In the genomic region with DNA sequence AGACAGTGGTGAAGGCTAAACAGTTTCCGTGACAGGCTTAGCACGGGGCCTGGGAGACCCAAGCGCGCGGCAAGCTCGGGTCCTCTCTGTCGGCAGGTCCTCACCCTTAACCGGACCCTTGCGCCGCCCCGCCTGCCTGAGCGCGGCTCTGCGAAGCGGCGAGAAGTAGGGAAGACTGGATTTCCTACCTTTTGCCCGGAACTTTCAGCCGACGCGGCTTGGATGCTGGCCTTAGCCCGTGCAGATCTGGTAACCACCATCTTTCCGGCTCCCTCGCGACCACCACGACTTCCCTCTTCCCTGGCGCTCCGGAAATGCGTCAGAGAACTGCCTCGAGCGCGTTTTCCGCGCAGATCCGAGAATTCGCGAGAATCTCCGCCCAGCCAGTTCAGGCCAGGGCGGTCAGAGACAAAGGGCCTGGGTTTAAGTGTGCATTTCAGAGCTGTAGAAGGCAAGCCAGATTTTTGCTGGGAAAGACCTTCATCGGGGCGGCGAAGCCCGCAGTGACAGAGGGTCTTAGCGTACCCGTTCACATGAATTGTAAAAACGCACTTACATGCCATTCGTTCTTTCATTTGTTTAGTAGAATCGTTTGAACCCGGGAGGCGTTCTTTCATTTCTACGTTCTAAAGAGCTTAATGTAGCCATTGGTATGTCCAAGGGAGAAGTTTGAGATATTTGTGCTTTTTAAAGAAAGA, we compare ENCODE assay signal across 1 cellular context.
TF ChIP-seq lines count a peak whose summit lies in the region.

A gene with protein sequence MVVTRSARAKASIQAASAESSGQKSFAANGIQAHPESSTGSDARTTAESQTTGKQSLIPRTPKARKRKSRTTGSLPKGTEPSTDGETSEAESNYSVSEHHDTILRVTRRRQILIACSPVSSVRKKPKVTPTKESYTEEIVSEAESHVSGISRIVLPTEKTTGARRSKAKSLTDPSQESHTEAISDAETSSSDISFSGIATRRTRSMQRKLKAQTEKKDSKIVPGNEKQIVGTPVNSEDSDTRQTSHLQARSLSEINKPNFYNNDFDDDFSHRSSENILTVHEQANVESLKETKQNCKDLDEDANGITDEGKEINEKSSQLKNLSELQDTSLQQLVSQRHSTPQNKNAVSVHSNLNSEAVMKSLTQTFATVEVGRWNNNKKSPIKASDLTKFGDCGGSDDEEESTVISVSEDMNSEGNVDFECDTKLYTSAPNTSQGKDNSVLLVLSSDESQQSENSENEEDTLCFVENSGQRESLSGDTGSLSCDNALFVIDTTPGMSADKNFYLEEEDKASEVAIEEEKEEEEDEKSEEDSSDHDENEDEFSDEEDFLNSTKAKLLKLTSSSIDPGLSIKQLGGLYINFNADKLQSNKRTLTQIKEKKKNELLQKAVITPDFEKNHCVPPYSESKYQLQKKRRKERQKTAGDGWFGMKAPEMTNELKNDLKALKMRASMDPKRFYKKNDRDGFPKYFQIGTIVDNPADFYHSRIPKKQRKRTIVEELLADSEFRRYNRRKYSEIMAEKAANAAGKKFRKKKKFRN (minus strand): TSS at position 318 of the 698 bp plus-strand sequence. CDS start 58 bp downstream, at position 260.

TF ChIP-seq in HepG2, 621 proteins besides CTCF, POLR2A, EP300 and RAD21 (continued from another document and continues in another):
- TF ChIP-seq, protein P1, sequence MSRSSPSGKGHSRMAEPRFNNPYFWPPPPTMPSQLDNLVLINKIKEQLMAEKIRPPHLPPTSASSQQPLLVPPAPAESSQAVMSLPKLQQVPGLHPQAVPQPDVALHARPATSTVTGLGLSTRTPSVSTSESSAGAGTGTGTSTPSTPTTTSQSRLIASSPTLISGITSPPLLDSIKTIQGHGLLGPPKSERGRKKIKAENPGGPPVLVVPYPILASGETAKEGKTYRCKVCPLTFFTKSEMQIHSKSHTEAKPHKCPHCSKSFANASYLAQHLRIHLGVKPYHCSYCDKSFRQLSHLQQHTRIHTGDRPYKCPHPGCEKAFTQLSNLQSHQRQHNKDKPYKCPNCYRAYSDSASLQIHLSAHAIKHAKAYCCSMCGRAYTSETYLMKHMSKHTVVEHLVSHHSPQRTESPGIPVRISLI (CRISPR knock-in tag; IDR thresholded peaks at IDR 0.05; ENCODE audit: borderline replicate concordance) = no peak
- TF ChIP-seq ZNF501 (CRISPR knock-in tag; IDR thresholded peaks at IDR 0.05) (peak; percentile 96), ZNF878 (CRISPR knock-in tag; IDR thresholded peaks at IDR 0.05) (0 out of 2 replicates have a peak, but pooled peaks have one; percentile 57), CBFB (CRISPR knock-in tag; IDR thresholded peaks at IDR 0.05) (peak; percentile 71), ZNF670 (CRISPR knock-in tag; IDR thresholded peaks at IDR 0.05; ENCODE audit: borderline replicate concordance) (no peak), JUN (CRISPR knock-in tag; IDR thresholded peaks at IDR 0.05) (no peak), U2AF2 (IDR thresholded peaks at IDR 0.05; ENCODE audit: low read depth, low read length) (no peak), ZNF33A (CRISPR knock-in tag; IDR thresholded peaks at IDR 0.05; ENCODE audit: borderline replicate concordance) (no peak), ZNF549 (CRISPR knock-in tag; IDR thresholded peaks at IDR 0.05) (no peak), ZNF569 (CRISPR knock-in tag; IDR thresholded peaks at IDR 0.05; ENCODE audit: borderline replicate concordance) (no peak; the same call in 1 of the 2 replicates), NPAS2 (CRISPR knock-in tag; IDR thresholded peaks at IDR 0.05; ENCODE audit: borderline replicate concordance) (no peak), ATRX (CRISPR knock-in tag; IDR thresholded peaks at IDR 0.05; ENCODE audit: borderline replicate concordance) (no peak), PRPF4 (IDR thresholded peaks at IDR 0.05; ENCODE audit: low read depth, low read length, poor library complexity, severe bottlenecking) (no peak), CHCHD3 (CRISPR knock-in tag; IDR thresholded peaks at IDR 0.05) (peak; percentile 57; the same call in 1 of the 2 replicates), MTF1 (CRISPR knock-in tag; IDR thresholded peaks at IDR 0.05) (no peak; the same call in 1 of the 2 replicates), ZNF253 (CRISPR knock-in tag; IDR thresholded peaks at IDR 0.05; ENCODE audit: borderline replicate concordance) (peak; percentile 20; the same call in 1 of the 2 replicates), CEBPB (IDR thresholded peaks at IDR 0.05; ENCODE audit: borderline replicate concordance, low read depth, low read length) (no peak), GABPB1 (CRISPR knock-in tag; IDR thresholded peaks at IDR 0.05) (peak; percentile 99), ZFP82 (CRISPR knock-in tag; IDR thresholded peaks at IDR 0.05; ENCODE audit: borderline replicate concordance) (no peak), ZNF101 (CRISPR knock-in tag; IDR thresholded peaks at IDR 0.05; ENCODE audit: borderline replicate concordance, low read depth) (no peak), MEIS1 (CRISPR knock-in tag; IDR thresholded peaks at IDR 0.05; ENCODE audit: borderline replicate concordance) (peak; percentile 45; the same call in 1 of the 2 replicates), POLR2G (IDR thresholded peaks at IDR 0.05; ENCODE audit: low read depth, low read length) (peak; percentile 99), ZNF547 (CRISPR knock-in tag; IDR thresholded peaks at IDR 0.05) (peak; percentile 72; the same call in 1 of the 2 replicates), ZNF737 (CRISPR knock-in tag; IDR thresholded peaks at IDR 0.05; ENCODE audit: borderline replicate concordance) (no peak), ZNF709 (CRISPR knock-in tag; IDR thresholded peaks at IDR 0.05) (peak; percentile 90), ZNF530 (CRISPR knock-in tag; IDR thresholded peaks at IDR 0.05; ENCODE audit: low read depth) (no peak), KAT7 (CRISPR knock-in tag; IDR thresholded peaks at IDR 0.05; ENCODE audit: borderline replicate concordance) (peak; percentile 95), ZFP62 (CRISPR knock-in tag; IDR thresholded peaks at IDR 0.05) (no peak), FOXC1 (CRISPR knock-in tag; IDR thresholded peaks at IDR 0.05; ENCODE audit: borderline replicate concordance) (peak; percentile 43; the same call in 1 of the 2 replicates), IRF2 (CRISPR knock-in tag; IDR thresholded peaks at IDR 0.05) (peak; percentile 95), HHEX (CRISPR knock-in tag; IDR thresholded peaks at IDR 0.05) (no peak), NFYC (CRISPR knock-in tag; IDR thresholded peaks at IDR 0.05) (peak; percentile 39; the same call in 1 of the 2 replicates), ZNF232 (CRISPR knock-in tag; IDR thresholded peaks at IDR 0.05; ENCODE audit: borderline replicate concordance) (peak; percentile 69; the same call in 1 of the 2 replicates), SSRP1 (CRISPR knock-in tag; IDR thresholded peaks at IDR 0.05) (no peak), SETDB1 (CRISPR knock-in tag; IDR thresholded peaks at IDR 0.05; ENCODE audit: borderline replicate concordance) (no peak), FOXM1 (CRISPR knock-in tag; IDR thresholded peaks at IDR 0.05) (no peak)
- TF ChIP-seq, protein P2, sequence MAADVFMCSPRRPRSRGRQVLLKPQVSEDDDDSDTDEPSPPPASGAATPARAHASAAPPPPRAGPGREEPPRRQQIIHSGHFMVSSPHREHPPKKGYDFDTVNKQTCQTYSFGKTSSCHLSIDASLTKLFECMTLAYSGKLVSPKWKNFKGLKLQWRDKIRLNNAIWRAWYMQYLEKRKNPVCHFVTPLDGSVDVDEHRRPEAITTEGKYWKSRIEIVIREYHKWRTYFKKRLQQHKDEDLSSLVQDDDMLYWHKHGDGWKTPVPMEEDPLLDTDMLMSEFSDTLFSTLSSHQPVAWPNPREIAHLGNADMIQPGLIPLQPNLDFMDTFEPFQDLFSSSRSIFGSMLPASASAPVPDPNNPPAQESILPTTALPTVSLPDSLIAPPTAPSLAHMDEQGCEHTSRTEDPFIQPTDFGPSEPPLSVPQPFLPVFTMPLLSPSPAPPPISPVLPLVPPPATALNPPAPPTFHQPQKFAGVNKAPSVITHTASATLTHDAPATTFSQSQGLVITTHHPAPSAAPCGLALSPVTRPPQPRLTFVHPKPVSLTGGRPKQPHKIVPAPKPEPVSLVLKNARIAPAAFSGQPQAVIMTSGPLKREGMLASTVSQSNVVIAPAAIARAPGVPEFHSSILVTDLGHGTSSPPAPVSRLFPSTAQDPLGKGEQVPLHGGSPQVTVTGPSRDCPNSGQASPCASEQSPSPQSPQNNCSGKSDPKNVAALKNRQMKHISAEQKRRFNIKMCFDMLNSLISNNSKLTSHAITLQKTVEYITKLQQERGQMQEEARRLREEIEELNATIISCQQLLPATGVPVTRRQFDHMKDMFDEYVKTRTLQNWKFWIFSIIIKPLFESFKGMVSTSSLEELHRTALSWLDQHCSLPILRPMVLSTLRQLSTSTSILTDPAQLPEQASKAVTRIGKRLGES (CRISPR knock-in tag; IDR thresholded peaks at IDR 0.05; ENCODE audit: borderline replicate concordance) = no peak
- TF ChIP-seq, protein P3, sequence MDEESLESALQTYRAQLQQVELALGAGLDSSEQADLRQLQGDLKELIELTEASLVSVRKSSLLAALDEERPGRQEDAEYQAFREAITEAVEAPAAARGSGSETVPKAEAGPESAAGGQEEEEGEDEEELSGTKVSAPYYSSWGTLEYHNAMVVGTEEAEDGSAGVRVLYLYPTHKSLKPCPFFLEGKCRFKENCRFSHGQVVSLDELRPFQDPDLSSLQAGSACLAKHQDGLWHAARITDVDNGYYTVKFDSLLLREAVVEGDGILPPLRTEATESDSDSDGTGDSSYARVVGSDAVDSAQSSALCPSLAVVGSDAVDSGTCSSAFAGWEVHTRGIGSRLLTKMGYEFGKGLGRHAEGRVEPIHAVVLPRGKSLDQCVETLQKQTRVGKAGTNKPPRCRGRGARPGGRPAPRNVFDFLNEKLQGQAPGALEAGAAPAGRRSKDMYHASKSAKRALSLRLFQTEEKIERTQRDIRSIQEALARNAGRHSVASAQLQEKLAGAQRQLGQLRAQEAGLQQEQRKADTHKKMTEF (CRISPR knock-in tag; IDR thresholded peaks at IDR 0.05) = peak; percentile 89
- TF ChIP-seq, protein P4, sequence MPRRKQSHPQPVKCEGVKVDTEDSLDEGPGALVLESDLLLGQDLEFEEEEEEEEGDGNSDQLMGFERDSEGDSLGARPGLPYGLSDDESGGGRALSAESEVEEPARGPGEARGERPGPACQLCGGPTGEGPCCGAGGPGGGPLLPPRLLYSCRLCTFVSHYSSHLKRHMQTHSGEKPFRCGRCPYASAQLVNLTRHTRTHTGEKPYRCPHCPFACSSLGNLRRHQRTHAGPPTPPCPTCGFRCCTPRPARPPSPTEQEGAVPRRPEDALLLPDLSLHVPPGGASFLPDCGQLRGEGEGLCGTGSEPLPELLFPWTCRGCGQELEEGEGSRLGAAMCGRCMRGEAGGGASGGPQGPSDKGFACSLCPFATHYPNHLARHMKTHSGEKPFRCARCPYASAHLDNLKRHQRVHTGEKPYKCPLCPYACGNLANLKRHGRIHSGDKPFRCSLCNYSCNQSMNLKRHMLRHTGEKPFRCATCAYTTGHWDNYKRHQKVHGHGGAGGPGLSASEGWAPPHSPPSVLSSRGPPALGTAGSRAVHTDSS (CRISPR knock-in tag; conservative IDR thresholded peaks at IDR 0.05) = no peak
- TF ChIP-seq, protein P5, sequence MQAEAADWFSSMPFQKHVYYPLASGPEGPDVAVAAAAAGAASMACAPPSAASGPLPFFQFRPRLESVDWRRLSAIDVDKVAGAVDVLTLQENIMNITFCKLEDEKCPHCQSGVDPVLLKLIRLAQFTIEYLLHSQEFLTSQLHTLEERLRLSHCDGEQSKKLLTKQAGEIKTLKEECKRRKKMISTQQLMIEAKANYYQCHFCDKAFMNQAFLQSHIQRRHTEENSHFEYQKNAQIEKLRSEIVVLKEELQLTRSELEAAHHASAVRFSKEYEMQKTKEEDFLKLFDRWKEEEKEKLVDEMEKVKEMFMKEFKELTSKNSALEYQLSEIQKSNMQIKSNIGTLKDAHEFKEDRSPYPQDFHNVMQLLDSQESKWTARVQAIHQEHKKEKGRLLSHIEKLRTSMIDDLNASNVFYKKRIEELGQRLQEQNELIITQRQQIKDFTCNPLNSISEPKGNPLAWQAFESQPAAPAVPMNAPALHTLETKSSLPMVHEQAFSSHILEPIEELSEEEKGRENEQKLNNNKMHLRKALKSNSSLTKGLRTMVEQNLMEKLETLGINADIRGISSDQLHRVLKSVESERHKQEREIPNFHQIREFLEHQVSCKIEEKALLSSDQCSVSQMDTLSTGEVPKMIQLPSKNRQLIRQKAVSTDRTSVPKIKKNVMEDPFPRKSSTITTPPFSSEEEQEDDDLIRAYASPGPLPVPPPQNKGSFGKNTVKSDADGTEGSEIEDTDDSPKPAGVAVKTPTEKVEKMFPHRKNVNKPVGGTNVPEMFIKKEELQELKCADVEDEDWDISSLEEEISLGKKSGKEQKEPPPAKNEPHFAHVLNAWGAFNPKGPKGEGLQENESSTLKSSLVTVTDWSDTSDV (CRISPR knock-in tag; IDR thresholded peaks at IDR 0.05) = no peak; the same call in 1 of the 2 replicates
- TF ChIP-seq, protein P6, sequence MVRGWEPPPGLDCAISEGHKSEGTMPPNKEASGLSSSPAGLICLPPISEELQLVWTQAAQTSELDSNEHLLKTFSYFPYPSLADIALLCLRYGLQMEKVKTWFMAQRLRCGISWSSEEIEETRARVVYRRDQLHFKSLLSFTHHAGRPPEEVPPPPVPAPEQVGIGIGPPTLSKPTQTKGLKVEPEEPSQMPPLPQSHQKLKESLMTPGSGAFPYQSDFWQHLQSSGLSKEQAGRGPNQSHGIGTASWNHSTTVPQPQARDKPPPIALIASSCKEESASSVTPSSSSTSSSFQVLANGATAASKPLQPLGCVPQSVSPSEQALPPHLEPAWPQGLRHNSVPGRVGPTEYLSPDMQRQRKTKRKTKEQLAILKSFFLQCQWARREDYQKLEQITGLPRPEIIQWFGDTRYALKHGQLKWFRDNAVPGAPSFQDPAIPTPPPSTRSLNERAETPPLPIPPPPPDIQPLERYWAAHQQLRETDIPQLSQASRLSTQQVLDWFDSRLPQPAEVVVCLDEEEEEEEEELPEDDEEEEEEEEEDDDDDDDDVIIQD (CRISPR knock-in tag; IDR thresholded peaks at IDR 0.05; ENCODE audit: low read depth) = peak; percentile 70; the same call in 1 of the 2 replicates
- TF ChIP-seq, protein P7, sequence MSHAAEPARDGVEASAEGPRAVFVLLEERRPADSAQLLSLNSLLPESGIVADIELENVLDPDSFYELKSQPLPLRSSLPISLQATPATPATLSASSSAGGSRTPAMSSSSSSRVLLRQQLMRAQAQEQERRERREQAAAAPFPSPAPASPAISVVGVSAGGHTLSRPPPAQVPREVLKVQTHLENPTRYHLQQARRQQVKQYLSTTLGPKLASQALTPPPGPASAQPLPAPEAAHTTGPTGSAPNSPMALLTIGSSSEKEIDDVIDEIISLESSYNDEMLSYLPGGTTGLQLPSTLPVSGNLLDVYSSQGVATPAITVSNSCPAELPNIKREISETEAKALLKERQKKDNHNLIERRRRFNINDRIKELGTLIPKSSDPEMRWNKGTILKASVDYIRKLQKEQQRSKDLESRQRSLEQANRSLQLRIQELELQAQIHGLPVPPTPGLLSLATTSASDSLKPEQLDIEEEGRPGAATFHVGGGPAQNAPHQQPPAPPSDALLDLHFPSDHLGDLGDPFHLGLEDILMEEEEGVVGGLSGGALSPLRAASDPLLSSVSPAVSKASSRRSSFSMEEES (CRISPR knock-in tag; IDR thresholded peaks at IDR 0.05) = peak; percentile 34; the same call in 1 of the 2 replicates
- TF ChIP-seq, protein P8, sequence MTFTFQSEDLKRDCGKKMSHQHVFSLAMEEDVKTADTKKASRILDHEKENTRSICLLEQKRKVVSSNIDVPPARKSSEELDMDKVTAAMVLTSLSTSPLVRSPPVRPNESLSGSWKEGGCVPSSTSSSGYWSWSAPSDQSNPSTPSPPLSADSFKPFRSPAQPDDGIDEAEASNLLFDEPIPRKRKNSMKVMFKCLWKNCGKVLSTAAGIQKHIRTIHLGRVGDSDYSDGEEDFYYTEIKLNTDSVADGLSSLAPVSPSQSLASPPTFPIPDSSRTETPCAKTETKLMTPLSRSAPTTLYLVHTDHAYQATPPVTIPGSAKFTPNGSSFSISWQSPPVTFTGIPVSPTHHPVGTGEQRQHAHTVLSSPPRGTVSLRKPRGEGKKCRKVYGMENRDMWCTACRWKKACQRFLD (CRISPR knock-in tag; IDR thresholded peaks at IDR 0.05; ENCODE audit: borderline replicate concordance) = peak; percentile 65; the same call in 1 of the 2 replicates
